Comparison of ENCODE assay signal across 23 cellular contexts in genomic region chr12:122827258-122827657, GRCh38. TPM values are rescaled to one million over a fixed set of nuclear protein-coding genes. Genes with fewer than 3 reads are reported as not detected.
DNase-seq lines count a peak whose midpoint lies in the region; ATAC-seq, FAIRE-seq and TF ChIP-seq lines count a peak whose summit lies in the region.
"Had no signal": no experiment of that assay in that cellular context is flagged by ENCODE, and none has a peak within 500 bp of the region (broad histone marks: within the 10 kb centered on the region; RNA-seq: fewer than 3 reads in every experiment).

No MANE protein-coding gene starts in this region.

- no peak overlapping the region for H3K4me3 ChIP-seq in endothelial cell of umbilical vein (replicated peaks in 1 of 3; ENCODE audit: insufficient read depth in 1 of 3, low read depth in 1 of 3, low read length in 3 of 3)
- no peak overlapping the region for H3K4me3 ChIP-seq in colonic mucosa
- H3K4me3 ChIP-seq: GM23338, mucosa of descending colon, neural progenitor cell, testis had no signal

- no peak overlapping the region for H2AFZ ChIP-seq in endothelial cell of umbilical vein (ENCODE audit: low read depth, low read length)
- H2AFZ ChIP-seq: GM23338, neural progenitor cell had no signal

- POLR2A ChIA-PET in endothelial cell of umbilical vein (lab: Charles Lee): no interaction called here

- H3K4me3 Mint-ChIP-seq in stimulated activated naive B cell treated with anti-CD40 and anti-IgM and Interleukin-4, amounts not matched to agents 10 μg/mL and 1 μg/mL and 100 μg/mL, for 72 hours: no peak overlapping the region
- H3K4me3 Mint-ChIP-seq: activated CD4-positive, alpha-beta memory T cell treated with anti-CD3 and anti-CD28 coated beads, Interleukin-2, amount 10 ng/mL, durations not matched to agents 7 days and 5 days; activated naive CD4-positive, alpha-beta T cell treated with anti-CD3 and anti-CD28 coated beads for 36 hours; effector memory CD8-positive, alpha-beta T cell; GM23338; neural progenitor cell had no signal

- no peak overlapping the region for H3K27ac Mint-ChIP-seq in stimulated activated naive B cell treated with anti-CD40 and anti-IgM and Interleukin-4, amounts not matched to agents 10 μg/mL and 1 μg/mL and 100 μg/mL, for 72 hours
- H3K27ac Mint-ChIP-seq: activated CD4-positive, alpha-beta memory T cell treated with anti-CD3 and anti-CD28 coated beads, Interleukin-2, amount 10 ng/mL, durations not matched to agents 7 days and 5 days; activated naive CD4-positive, alpha-beta T cell treated with anti-CD3 and anti-CD28 coated beads for 36 hours; effector memory CD8-positive, alpha-beta T cell; GM23338; neural progenitor cell had no signal

- H3K36me3 ChIP-seq in endothelial cell of umbilical vein (ENCODE audit: control insufficient read depth in 2 of 2, extremely low read depth in 1 of 2, insufficient read depth in 2 of 2, low read length in 2 of 2) (no peaks in the 10 kb centered on the region), colonic mucosa (no peaks in the 10 kb centered on the region)
- H3K36me3 ChIP-seq: left lung, neural progenitor cell had no signal

- H3K4me1 ChIP-seq in endothelial cell of umbilical vein (ENCODE audit: control insufficient read depth, extremely low read depth, insufficient read depth, low read length) (peaks cover 5% of the 10 kb centered on the region), colonic mucosa (no peaks in the 10 kb centered on the region)
- H3K4me1 ChIP-seq: testis had no signal

- BruUV-seq in endothelial cell of umbilical vein (replicated peaks; lab: Mats Ljungman, UMichigan): no TSS peak

- no peaks in the 10 kb centered on the region for H3K9me1 ChIP-seq in endothelial cell of umbilical vein (replicated peaks; ENCODE audit: control insufficient read depth, extremely low read depth, insufficient read depth, low read length)

- DNase-seq in GM20000 (ENCODE audit: low spot score): peak; percentile 26
- DNase-seq in NCI-H526 treated with DMSO at 0.1 percent for 48 hours (lab: John Stamatoyannopoulos, UW): peak; percentile 59
- no peak for DNase-seq in endothelial cell of umbilical vein (ENCODE audit: low read depth, low spot score)
- no peak for DNase-seq in stimulated activated naive B cell treated with anti-CD40 and anti-IgM and Interleukin-4, amounts not matched to agents 10 μg/mL and 1 μg/mL and 100 μg/mL, for 72 hours
- DNase-seq in colonic mucosa: no peak
- DNase-seq: activated CD4-positive, alpha-beta memory T cell treated with anti-CD3 and anti-CD28 coated beads, Interleukin-2, amount 10 ng/mL, durations not matched to agents 7 days and 5 days; activated naive CD4-positive, alpha-beta T cell treated with anti-CD3 and anti-CD28 coated beads for 36 hours; activated T-cell treated with anti-CD3 and anti-CD28 coated beads, Interleukin-2, amount 50 U/mL, for 1 hour; anterior cingulate cortex; DMS79 treated with DMSO at 0.1 percent for 48 hours; effector memory CD8-positive, alpha-beta T cell; left lung; mucosa of descending colon; NCI-H187; NCI-H2227 treated with DMSO at 0.1 percent for 48 hours; NK-92 treated with Interleukin-12 subunit alpha and Interleukin-12 subunit beta, amount 100 ng/mL, for 24 hours; stimulated activated CD4-positive, alpha-beta T cell treated with anti-CD3 and anti-CD28 coated beads, Interleukin-12 subunit alpha, Interleukin-12 subunit beta, amount 100 ng/mL, for 4 hours; testis had no signal

- no peaks in the 10 kb centered on the region for H4K20me1 ChIP-seq in endothelial cell of umbilical vein (replicated peaks; ENCODE audit: control insufficient read depth, extremely low read depth, insufficient read depth, low read length)

- no peaks in the 10 kb centered on the region for H3K9me3 Mint-ChIP-seq in stimulated activated naive B cell treated with anti-CD40 and anti-IgM and Interleukin-4, amounts not matched to agents 10 μg/mL and 1 μg/mL and 100 μg/mL, for 72 hours
- H3K9me3 Mint-ChIP-seq: activated CD4-positive, alpha-beta memory T cell treated with anti-CD3 and anti-CD28 coated beads, Interleukin-2, amount 10 ng/mL, durations not matched to agents 7 days and 5 days; activated naive CD4-positive, alpha-beta T cell treated with anti-CD3 and anti-CD28 coated beads for 36 hours; effector memory CD8-positive, alpha-beta T cell; GM23338; neural progenitor cell had no signal

- H3K27ac ChIP-seq in endothelial cell of umbilical vein (ENCODE audit: insufficient read depth, low read depth, low read length): no peak overlapping the region
- no peak overlapping the region for H3K27ac ChIP-seq in colonic mucosa
- H3K27ac ChIP-seq: left lung, neural progenitor cell, testis had no signal

- FAIRE-seq in endothelial cell of umbilical vein (lab: Jason Lieb, UNC): no peak
- FAIRE-seq: GM18507 had no signal

- no peaks in the 10 kb centered on the region for H3K79me2 ChIP-seq in endothelial cell of umbilical vein (ENCODE audit: control insufficient read depth, insufficient read depth, low read length)

- TF ChIP-seq CTCF in GM20000 (IDR thresholded peaks at IDR 0.05; ENCODE audit: extremely low read depth, missing control alignments) (no peak), endothelial cell of umbilical vein (IDR thresholded peaks at IDR 0.05; ENCODE audit: extremely low read depth in 1 of 2, insufficient read depth in 1 of 2, low read depth in 1 of 2, low read length in 2 of 2) (no peak), colonic mucosa (IDR thresholded peaks at IDR 0.05) (no peak)

- H3K9me3 ChIP-seq in endothelial cell of umbilical vein (replicated peaks; ENCODE audit: control insufficient read depth, insufficient read depth, low read length): no peaks in the 10 kb centered on the region
- no peaks in the 10 kb centered on the region for H3K9me3 ChIP-seq in colonic mucosa
- H3K9me3 ChIP-seq: left lung, mucosa of descending colon, testis had no signal

- H3K36me3 Mint-ChIP-seq in stimulated activated naive B cell treated with anti-CD40 and anti-IgM and Interleukin-4, amounts not matched to agents 10 μg/mL and 1 μg/mL and 100 μg/mL, for 72 hours: peaks cover 0 to 3% of the 10 kb centered on the region in 2 donors
- H3K36me3 Mint-ChIP-seq: neural progenitor cell had no signal

- TF ChIP-seq POLR2A in endothelial cell of umbilical vein (IDR thresholded peaks at IDR 0.05; ENCODE audit: low read depth, low read length): no peak

- peaks cover 11 to 13% of the 10 kb centered on the region in 2 donors for H3K4me1 Mint-ChIP-seq in stimulated activated naive B cell treated with anti-CD40 and anti-IgM and Interleukin-4, amounts not matched to agents 10 μg/mL and 1 μg/mL and 100 μg/mL, for 72 hours

- intact Hi-C loops in endothelial cell of umbilical vein (cut with micrococcal nuclease) (no loop called here), colonic mucosa (cut with DNase I) (no loop called here)

- H3K4me2 ChIP-seq in endothelial cell of umbilical vein (ENCODE audit: insufficient read depth, low read length): peak overlapping the region; percentile 95

- H3K27me3 Mint-ChIP-seq in stimulated activated naive B cell treated with anti-CD40 and anti-IgM and Interleukin-4, amounts not matched to agents 10 μg/mL and 1 μg/mL and 100 μg/mL, for 72 hours: no peaks in the 10 kb centered on the region

- H3K9ac ChIP-seq in endothelial cell of umbilical vein (replicated peaks; ENCODE audit: extremely low read depth, insufficient read depth, low read length): no peak overlapping the region
- peak overlapping the region in 1 of 2 donors; percentile 26 for H3K9ac ChIP-seq in colonic mucosa (ENCODE audit: low read depth in 2 of 2, low read length in 2 of 2)
- H3K9ac ChIP-seq: neural progenitor cell had no signal

- peak; percentile 59 to 61 for ATAC-seq in stimulated activated naive B cell treated with anti-CD40 and anti-IgM and Interleukin-4, amounts not matched to agents 10 μg/mL and 1 μg/mL and 100 μg/mL, for 72 hours (replicated peaks)
- ATAC-seq in GM21576 (IDR thresholded peaks at IDR 0.05; ENCODE audit: unreplicated experiment) (no peak), HG02884 (IDR thresholded peaks at IDR 0.05; ENCODE audit: unreplicated experiment) (no peak)
- ATAC-seq: effector memory CD8-positive, alpha-beta T cell; GM23338; left lung; mucosa of descending colon had no signal

- dilution Hi-C loops in endothelial cell of umbilical vein (cut with MboI; ENCODE audit: extremely low pct_ligation_motif_present, low sequenced_read_pairs): no loop called here

- H3K27me3 ChIP-seq in endothelial cell of umbilical vein (ENCODE audit: control insufficient read depth in 2 of 2, insufficient read depth in 2 of 2, low read length in 2 of 2): peaks cover 1 to 3% of the 10 kb centered on the region in 2 experiments
- no peaks in the 10 kb centered on the region for H3K27me3 ChIP-seq in colonic mucosa
- H3K27me3 ChIP-seq: testis had no signal

- CTCF ChIA-PET in endothelial cell of umbilical vein (lab: Charles Lee): interaction anchor here (1.1 to 6.6 kb wide), 3 partner anchors 9 to 33 kb away, joined by 3 to 58 read pairs (median 5); no protein-coding TSS in a partner anchor

TF ChIP-seq in endothelial cell of umbilical vein, 7 proteins besides CTCF, POLR2A, EP300 and RAD21 (continues in another document):
- TF ChIP-seq POLR2AphosphoS5 (IDR thresholded peaks at IDR 0.05; ENCODE audit: insufficient read depth, low read depth, low read length) (no peak), JUN (IDR thresholded peaks at IDR 0.05; ENCODE audit: borderline replicate concordance, insufficient read depth, insufficient read length, low read depth) (no peak)

RNA-seq across cellular contexts. Expression of gene HIP1R, which starts 8.0 kb away (rescaled TPM):
- 122 and 136 TPM in 2 replicates for total RNA-seq in endothelial cell of umbilical vein
- 110 and 111 TPM in 2 replicates for polyA plus RNA-seq in endothelial cell of umbilical vein
- 44.3 and 60.5 TPM in 2 replicates for polyA plus RNA-seq in endothelial cell of umbilical vein (2011; cell fraction: cytosol; rRNA removed)
- 563 and 679 TPM in 2 replicates for polyA plus RNA-seq in endothelial cell of umbilical vein (2011; cell fraction: nucleus; rRNA removed)
- 54.9 and 77.2 TPM in 2 replicates for polyA plus RNA-seq in endothelial cell of umbilical vein (2012)
- polyA minus RNA-seq in endothelial cell of umbilical vein: 162 and 203 TPM in 2 replicates
- polyA minus RNA-seq in endothelial cell of umbilical vein (2011; cell fraction: cytosol; rRNA and poly(A)+ RNA removed): 11.3 TPM
- polyA minus RNA-seq in endothelial cell of umbilical vein (2011; cell fraction: nucleus; rRNA and poly(A)+ RNA removed): 132 and 165 TPM in 2 replicates
- total RNA-seq in colonic mucosa: 10 to 100 TPM; 42.6 to 74.2 TPM

RNA-seq across cellular contexts. Expression of gene CCDC62, which starts 52.9 kb away (rescaled TPM):
- total RNA-seq in endothelial cell of umbilical vein (0.32 and 0.40 TPM in 2 replicates), colonic mucosa (under 1 TPM; 0.16 to 0.84 TPM)
- polyA plus RNA-seq in endothelial cell of umbilical vein: 0.05 and 0.14 TPM in 2 replicates
- 0.12 and 0.17 TPM in 2 replicates for polyA plus RNA-seq in endothelial cell of umbilical vein (2011; cell fraction: cytosol; rRNA removed)
- polyA plus RNA-seq in endothelial cell of umbilical vein (2011; cell fraction: nucleus; rRNA removed): 0.47 and 0.78 TPM in 2 replicates
- polyA plus RNA-seq in endothelial cell of umbilical vein (2012): 0.24 and 0.31 TPM in 2 replicates
- 0.11 TPM in 1 of 2 replicates, not detected in the other for polyA minus RNA-seq in endothelial cell of umbilical vein
- 1.1 TPM for polyA minus RNA-seq in endothelial cell of umbilical vein (2011; cell fraction: cytosol; rRNA and poly(A)+ RNA removed)
- polyA minus RNA-seq in endothelial cell of umbilical vein (2011; cell fraction: nucleus; rRNA and poly(A)+ RNA removed): 0.48 and 0.58 TPM in 2 replicates

Comparison
In these comparisons a context has a peak if more than half of its experiments do, and no peak if none do; other contexts are left out.
1. DNase-seq: peak in GM20000 (single experiment) and NCI-H526 treated with DMSO at 0.1 percent for 48 hours (single experiment); none in endothelial cell of umbilical vein (single experiment), stimulated activated naive B cell treated with anti-CD40 and anti-IgM and Interleukin-4, amounts not matched to agents 10 μg/mL and 1 μg/mL and 100 μg/mL, for 72 hours (single experiment) and colonic mucosa (single experiment).
2. ATAC-seq: peak in stimulated activated naive B cell treated with anti-CD40 and anti-IgM and Interleukin-4, amounts not matched to agents 10 μg/mL and 1 μg/mL and 100 μg/mL, for 72 hours (2 of 2); none in GM21576 (single experiment) and HG02884 (single experiment).